8 cellular contexts compared by ENCODE assay signal in the genomic region with DNA sequence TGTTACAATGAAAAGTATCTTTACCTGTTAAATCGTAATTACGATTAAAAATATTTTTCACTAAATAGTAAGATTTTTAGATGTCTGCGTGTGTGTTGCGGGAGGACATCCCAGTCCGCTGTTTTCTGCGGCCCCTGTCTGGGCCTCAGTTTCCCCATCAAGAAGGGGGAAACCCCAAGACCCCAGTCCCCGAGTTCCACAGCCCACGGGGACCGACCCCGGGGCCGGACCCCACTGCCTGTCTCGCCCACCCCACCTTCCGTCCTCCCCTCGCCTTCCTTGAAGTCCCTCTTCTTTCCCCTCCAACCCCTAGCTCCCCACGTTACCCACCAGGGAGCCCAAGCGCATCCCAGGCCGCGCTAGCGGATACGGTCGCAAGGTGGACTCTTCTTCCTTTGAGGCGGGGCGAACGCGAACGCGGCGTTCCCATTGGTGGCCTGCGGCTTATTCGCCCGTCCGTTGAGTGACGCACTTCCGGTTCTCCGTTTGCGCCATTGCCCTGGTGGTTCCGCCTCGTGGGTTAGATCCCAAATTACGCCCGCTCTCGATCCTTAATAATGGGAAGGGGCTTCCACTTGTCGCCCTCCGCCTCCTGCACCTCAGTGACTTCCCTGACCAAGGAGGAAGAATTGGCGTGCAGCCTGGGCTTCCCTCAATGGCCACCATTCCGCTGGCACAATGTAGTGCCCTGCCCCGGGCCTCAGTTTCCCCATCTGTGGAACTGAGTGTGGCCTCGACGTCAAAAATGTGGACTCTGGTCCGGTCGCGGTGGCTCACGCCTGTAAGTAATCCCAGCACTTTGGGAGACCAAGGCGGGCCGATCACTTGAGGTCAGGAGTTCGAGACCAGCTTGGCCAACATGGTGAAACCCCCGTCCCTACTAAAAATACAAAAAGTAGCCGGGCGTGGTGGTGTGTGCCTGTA. TPM values are rescaled to one million over a fixed set of nuclear protein-coding genes. Genes with fewer than 3 reads are reported as not detected.
DNase-seq lines count a peak whose midpoint lies in the region; ATAC-seq and TF ChIP-seq lines count a peak whose summit lies in the region.

A gene with protein sequence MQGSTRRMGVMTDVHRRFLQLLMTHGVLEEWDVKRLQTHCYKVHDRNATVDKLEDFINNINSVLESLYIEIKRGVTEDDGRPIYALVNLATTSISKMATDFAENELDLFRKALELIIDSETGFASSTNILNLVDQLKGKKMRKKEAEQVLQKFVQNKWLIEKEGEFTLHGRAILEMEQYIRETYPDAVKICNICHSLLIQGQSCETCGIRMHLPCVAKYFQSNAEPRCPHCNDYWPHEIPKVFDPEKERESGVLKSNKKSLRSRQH (minus strand): TSS at position 397 of the 924 bp plus-strand sequence. CDS start 11,202 bp downstream, outside the sequence.

- H3K4me1 ChIP-seq in thymus (ENCODE audit: control insufficient read depth, insufficient read depth, low read length), result peaks cover 11% of the 10 kb centered on the region

- POLR2A ChIA-PET in GM10248 (lab: Yijun Ruan, JAX), result interaction anchor here (0.6 kb wide), 1 partner anchor 10 kb away, joined by 6 read pairs; no protein-coding TSS in a partner anchor

- peak within 1 kb of the TSS; percentile 68 for H3K27ac ChIP-seq in thymus (ENCODE audit: low read depth)

- no peaks in the 10 kb centered on the region for H3K36me3 ChIP-seq in thymus (ENCODE audit: control insufficient read depth, insufficient read depth)

- H3K27me3 ChIP-seq in thymus (ENCODE audit: control insufficient read depth, insufficient read depth), result no peaks in the 10 kb centered on the region

- no peaks in the 10 kb centered on the region for H3K9me3 ChIP-seq in thymus (ENCODE audit: control insufficient read depth)

- no peak for TF ChIP-seq CTCF in GM10248 (IDR thresholded peaks at IDR 0.05; ENCODE audit: control extremely low read depth, extremely low read depth, low read depth, missing control alignments)
- no peak for TF ChIP-seq CTCF in osteocyte (IDR thresholded peaks at IDR 0.05)

- DNase-seq in GM10248 (ENCODE audit: extremely low spot score), result peak; percentile 97
- peak; percentile 97 for DNase-seq in NCI-H1092 (lab: John Stamatoyannopoulos, UW)
- peak; percentile 90 for DNase-seq in SKM-1 treated with dmso at 0.1 percent for 144 hours (lab: John Stamatoyannopoulos, UW; ENCODE audit: unreplicated experiment)
- DNase-seq in activated naive CD8-positive, alpha-beta T cell treated with anti-CD3 and anti-CD28 coated beads for 36 hours, result peak; percentile 96
- DNase-seq in head of caudate nucleus, result peak; percentile 94 to 99 (median 98)
- DNase-seq in osteocyte (ENCODE audit: extremely low spot score, unreplicated experiment), result peak; percentile 95

- peak within 1 kb of the TSS; percentile 94 for H3K4me3 ChIP-seq in thymus (ENCODE audit: low read length)

- H3K4me3 Mint-ChIP-seq in activated naive CD8-positive, alpha-beta T cell treated with anti-CD3 and anti-CD28 coated beads for 36 hours, result peak within 1 kb of the TSS; percentile 98
- H3K4me3 Mint-ChIP-seq in osteocyte (ENCODE audit: unreplicated experiment), result peak within 1 kb of the TSS; percentile 89

- intact Hi-C loops in head of caudate nucleus (cut with DNase I), result no loop called here

- CTCF ChIA-PET in GM10248 (lab: Yijun Ruan, JAX), result interaction anchor here (0.9 to 7.2 kb wide), 7 partner anchors 14 to 50 kb away, joined by 3 to 44 read pairs (median 4); no protein-coding TSS in a partner anchor

- peaks cover 70% of the 10 kb centered on the region for H3K4me1 Mint-ChIP-seq in activated naive CD8-positive, alpha-beta T cell treated with anti-CD3 and anti-CD28 coated beads for 36 hours
- H3K4me1 Mint-ChIP-seq in osteocyte (ENCODE audit: unreplicated experiment), result peaks cover 12% of the 10 kb centered on the region

- H3K27ac Mint-ChIP-seq in activated naive CD8-positive, alpha-beta T cell treated with anti-CD3 and anti-CD28 coated beads for 36 hours, result peak within 1 kb of the TSS; percentile 99
- H3K27ac Mint-ChIP-seq in osteocyte (ENCODE audit: unreplicated experiment), result peak within 1 kb of the TSS; percentile 91

- ATAC-seq in HG02571 (IDR thresholded peaks at IDR 0.05; ENCODE audit: unreplicated experiment), result peak; percentile 96

- H3K36me3 Mint-ChIP-seq in activated naive CD8-positive, alpha-beta T cell treated with anti-CD3 and anti-CD28 coated beads for 36 hours, result peaks cover 61% of the 10 kb centered on the region
- no peaks in the 10 kb centered on the region for H3K36me3 Mint-ChIP-seq in osteocyte (ENCODE audit: unreplicated experiment)

- no peaks in the 10 kb centered on the region for H3K27me3 Mint-ChIP-seq in activated naive CD8-positive, alpha-beta T cell treated with anti-CD3 and anti-CD28 coated beads for 36 hours
- H3K27me3 Mint-ChIP-seq in osteocyte (ENCODE audit: unreplicated experiment), result no peaks in the 10 kb centered on the region

- peaks cover 8% of the 10 kb centered on the region for H3K9me3 Mint-ChIP-seq in activated naive CD8-positive, alpha-beta T cell treated with anti-CD3 and anti-CD28 coated beads for 36 hours
- no peaks in the 10 kb centered on the region for H3K9me3 Mint-ChIP-seq in osteocyte (ENCODE audit: unreplicated experiment)

- 9% methylated on average over 58 of the region's 58 CpGs for WGBS in thymus

RNA-seq across cellular contexts. Expression of the gene that starts here (rescaled TPM):
- total RNA-seq in activated naive CD8-positive, alpha-beta T cell treated with anti-CD3 and anti-CD28 coated beads for 36 hours, result 100 to 1,000 TPM; 133 to 146 TPM
- total RNA-seq in osteocyte, result 26.4 and 28.3 TPM in 2 replicates
- polyA plus RNA-seq in thymus, result 69.5 TPM

Comparison
In these comparisons a context has a peak if more than half of its experiments do, and no peak if none do; other contexts are left out.
1. Peak in every context shown above with its lines: DNase-seq, ATAC-seq, H3K4me3 ChIP-seq and H3K27ac ChIP-seq.